Comparison of ENCODE assay signal across 8 cellular contexts in the genomic region with DNA sequence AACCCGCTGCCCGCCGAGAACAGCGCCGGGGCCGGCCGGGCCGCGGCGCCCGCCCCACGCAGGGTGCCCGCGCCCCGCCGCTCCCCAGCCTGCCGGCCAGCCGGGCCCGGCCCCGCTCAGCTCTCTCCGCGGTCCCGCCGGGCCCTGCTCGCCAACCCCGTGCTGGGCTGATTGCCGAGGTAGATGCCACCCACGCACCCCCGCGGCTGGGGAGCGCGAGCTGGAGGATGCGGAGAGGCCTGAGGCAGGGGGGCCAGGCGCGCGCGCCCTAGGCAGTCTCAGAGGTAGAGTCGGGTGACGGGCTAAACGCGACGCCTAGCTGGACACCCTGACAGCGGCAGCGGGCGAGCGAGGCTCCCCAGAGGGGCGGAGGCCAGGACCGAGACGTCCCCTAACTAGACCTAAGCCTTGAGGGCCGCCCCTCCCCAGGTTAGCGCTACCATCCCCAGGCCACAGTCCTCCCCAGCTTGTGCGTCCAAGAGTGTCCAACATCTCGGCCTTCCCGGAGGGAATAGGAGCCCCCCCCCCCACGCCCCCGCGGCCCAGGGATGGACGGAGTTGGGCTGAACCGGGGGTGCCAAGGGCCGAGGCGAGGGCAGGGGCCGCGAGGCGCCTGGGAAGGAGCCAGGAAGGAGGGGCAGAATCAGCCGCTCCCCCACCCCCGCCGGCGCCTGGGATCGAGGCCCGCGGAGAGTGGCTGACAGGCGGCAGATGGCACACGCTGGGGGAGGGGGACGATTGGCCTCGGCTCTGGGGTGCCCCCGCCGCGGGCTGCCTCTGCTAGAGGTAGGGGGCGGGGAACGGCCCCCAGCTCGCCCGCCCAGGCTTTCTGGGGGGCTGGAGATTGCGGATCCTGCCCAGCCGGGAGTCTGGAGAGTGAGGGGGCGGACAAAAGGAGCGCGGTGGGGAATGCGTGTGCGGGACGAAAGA. TPM values are rescaled to one million over a fixed set of nuclear protein-coding genes. Genes with fewer than 3 reads are reported as not detected.
A peak's percentile ranks its signal among the peaks of the same experiment; 100 is the strongest.
DNase-seq lines count a peak whose midpoint lies in the region; ATAC-seq and FAIRE-seq lines count a peak whose summit lies in the region.
"Had no signal": no experiment of that assay in that cellular context is flagged by ENCODE, and none has a peak within 500 bp of the region (broad histone marks: within the 10 kb centered on the region; RNA-seq: fewer than 3 reads in every experiment).

No MANE protein-coding gene starts in this region.

- DNase-seq in HAP-1 (ENCODE audit: low spot score in 2 of 2) (peak in 1 of 2 experiments; percentile 61), frontal cortex (ENCODE audit: low spot score in 2 of 2) (peak; percentile 66 to 72), occipital lobe (lab: John Stamatoyannopoulos, UW) (peak; percentile 61), aorta (peak; percentile 76 to 94), kidney tubule cell (ENCODE audit: low spot score) (no peak)
- DNase-seq in activated CD8-positive, alpha-beta memory T cell treated with anti-CD3 and anti-CD28 coated beads, Interleukin-2, amount 50 U/mL, for 4 hours, result peak; percentile 51

- 0 to 1% methylated on average over 69 to 90 of the region's 90 CpGs for WGBS in aorta, 2 donors

- no peaks in the 10 kb centered on the region for H3K9me3 ChIP-seq in HAP-1
- H3K9me3 ChIP-seq in aorta (ENCODE audit: control insufficient read depth, low read length), result no peaks in the 10 kb centered on the region

- H3K4me3 ChIP-seq in HAP-1 (peak overlapping the region; percentile 42), aorta (ENCODE audit: low read length in 2 of 2) (peak overlapping the region; percentile 45 to 49)

- in situ Hi-C loops in HAP-1 (cut with MboI; ENCODE audit: low sequenced_read_pairs), result no loop called here

- H3K36me3 ChIP-seq in HAP-1 (replicated peaks) (no peaks in the 10 kb centered on the region), aorta (ENCODE audit: control insufficient read depth in 1 of 2, insufficient read depth in 2 of 2, low read length in 1 of 2) (no peaks in the 10 kb centered on the region)

- H3K27me3 ChIP-seq in HAP-1 (ENCODE audit: low read depth) (peaks cover 11% of the 10 kb centered on the region; the same call in 1 of the 2 replicates), aorta (ENCODE audit: control insufficient read depth in 1 of 2, insufficient read depth in 2 of 2, low read length in 1 of 2) (no peaks in the 10 kb centered on the region)

- no peak for FAIRE-seq in frontal cortex (lab: Jason Lieb, UNC)

- ATAC-seq in aorta (ENCODE audit: low FRiP score), result peak; percentile 56
- ATAC-seq in GM18907 (IDR thresholded peaks at IDR 0.05; ENCODE audit: unreplicated experiment), result no peak

- intact Hi-C loops in aorta (cut with DNase I), result loop anchor here (2.0 to 10.0 kb wide), 5 partner anchors 104 to 374 kb away; no protein-coding TSS in a partner anchor

- H3K4me1 ChIP-seq in HAP-1 (no peaks in the 10 kb centered on the region; the same call in none of the 2 replicates), aorta (ENCODE audit: control insufficient read depth in 1 of 2, insufficient read depth in 2 of 2, low read length in 2 of 2) (no peaks in the 10 kb centered on the region)

- H3K27ac ChIP-seq in aorta (ENCODE audit: low read depth in 1 of 2, low read length in 2 of 2), result peak overlapping the region in 1 of 2 donors; percentile 59

RNA-seq across cellular contexts. Expression of a gene that starts 2.6 kb away (rescaled TPM):
- total RNA-seq in frontal cortex (7.3 TPM), occipital lobe (4.7 TPM), aorta (10 to 100 TPM; 12.5 to 43.1 TPM)
- 1 to 10 TPM; 3.1 to 7.6 TPM for polyA plus RNA-seq in aorta
- total RNA-seq: SK-MEL-5 had no signal
